ENCODE assay signal across 13 cellular contexts in the genomic region with DNA sequence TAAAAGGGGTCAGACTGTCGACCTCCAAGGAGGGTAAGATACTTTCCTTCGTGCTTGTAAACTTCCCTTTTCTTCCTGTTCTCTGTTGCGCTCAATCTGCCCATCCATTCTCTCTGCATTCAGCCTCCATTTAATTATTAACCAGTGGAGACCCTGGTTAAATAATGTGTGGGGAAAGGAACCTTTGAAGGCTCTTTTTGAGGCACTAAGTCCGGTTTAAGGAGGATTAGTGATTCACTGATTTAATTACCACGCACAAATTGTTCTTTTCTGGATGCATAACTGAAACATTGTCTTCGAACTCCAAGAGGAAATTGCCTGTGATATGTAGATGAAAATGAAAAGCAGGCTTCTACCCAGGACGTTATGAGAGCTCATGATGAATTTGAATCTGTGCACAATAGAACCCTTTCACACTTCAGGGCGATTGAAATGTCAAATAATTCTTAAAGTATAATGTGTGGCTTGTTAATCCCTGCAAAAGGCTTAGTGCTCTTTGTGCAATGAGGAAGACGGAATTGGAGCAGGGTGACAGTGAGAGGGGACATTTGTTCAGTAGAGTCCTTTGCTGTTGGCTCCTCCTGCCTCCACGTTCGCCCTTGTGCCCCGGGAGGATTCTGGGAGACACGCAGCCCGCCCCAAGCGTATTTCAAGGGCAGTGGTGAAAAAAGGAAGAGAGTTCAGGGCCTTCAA.
"Had no signal": no experiment of that assay in that cellular context is flagged by ENCODE, and none has a peak within 500 bp of the region (broad histone marks: within the 10 kb centered on the region; RNA-seq: fewer than 3 reads in every experiment).

No MANE protein-coding gene starts in this region.

- DNase-seq: activated CD4-positive, alpha-beta T cell treated with anti-CD3 and anti-CD28 coated beads for 36 hours; activated CD8-positive, alpha-beta T cell treated with anti-CD3 and anti-CD28 coated beads, Interleukin-2, amount 10 ng/mL, durations not matched to agents 7 days and 5 days; activated naive CD4-positive, alpha-beta T cell treated with Interleukin-2 at 50 U/mL for 16 hours; effector CD4-positive, alpha-beta T cell; kidney glomerular epithelial cell; stimulated activated CD4-positive, alpha-beta T cell treated with anti-CD3 and anti-CD28 coated beads, Interleukin-15, amount 100 ng/mL, for 24 hours; stimulated activated CD4-positive, alpha-beta T cell treated with anti-CD3 and anti-CD28 coated beads, Interleukin-4, amount 100 ng/mL, for 24 hours; stimulated activated naive CD8-positive, alpha-beta T cell treated with anti-CD3 and anti-CD28 coated beads, Interleukin-15, amount 100 ng/mL, for 72 hours; T-cell; testis had no signal

- H3K36me3 Mint-ChIP-seq: mesothelial cell of epicardium had no signal

- H3K27ac Mint-ChIP-seq: activated CD4-positive, alpha-beta T cell treated with anti-CD3 and anti-CD28 coated beads for 36 hours; activated CD8-positive, alpha-beta T cell treated with anti-CD3 and anti-CD28 coated beads, Interleukin-2, amount 10 ng/mL, durations not matched to agents 7 days and 5 days; activated T-helper 1 cell treated with anti-CD3 and anti-CD28 coated beads, Interleukin-12 subunit alpha, Interleukin-12 subunit beta, Interleukin-2, Interleukin-4 antibody, amounts not matched to agents 30 ng/mL and 10 ng/mL and 1 ng/mL, durations not matched to agents 14 hours and 24 hours and 36 hours; mesothelial cell of epicardium; stimulated activated naive CD8-positive, alpha-beta T cell treated with anti-CD3 and anti-CD28 coated beads, Interleukin-15, amount 100 ng/mL, for 72 hours; T-cell had no signal

- H3K4me3 Mint-ChIP-seq: activated CD4-positive, alpha-beta T cell treated with anti-CD3 and anti-CD28 coated beads for 36 hours; activated CD8-positive, alpha-beta T cell treated with anti-CD3 and anti-CD28 coated beads, Interleukin-2, amount 10 ng/mL, durations not matched to agents 7 days and 5 days; activated T-helper 1 cell treated with anti-CD3 and anti-CD28 coated beads, Interleukin-12 subunit alpha, Interleukin-12 subunit beta, Interleukin-2, Interleukin-4 antibody, amounts not matched to agents 30 ng/mL and 10 ng/mL and 1 ng/mL, durations not matched to agents 14 hours and 24 hours and 36 hours; mesothelial cell of epicardium; stimulated activated naive CD8-positive, alpha-beta T cell treated with anti-CD3 and anti-CD28 coated beads, Interleukin-15, amount 100 ng/mL, for 72 hours; T-cell had no signal

- H3K27me3 ChIP-seq: testis had no signal

- H3K4me1 ChIP-seq: testis had no signal

- H3K27ac ChIP-seq: testis, VCaP had no signal

- H3K9me3 ChIP-seq: testis had no signal

- H3K4me1 Mint-ChIP-seq: activated CD4-positive, alpha-beta T cell treated with anti-CD3 and anti-CD28 coated beads for 36 hours; mesothelial cell of epicardium; stimulated activated naive CD8-positive, alpha-beta T cell treated with anti-CD3 and anti-CD28 coated beads, Interleukin-15, amount 100 ng/mL, for 72 hours had no signal

- H3K4me3 ChIP-seq: testis had no signal
